Comparison of ENCODE assay signal across 1 cellular context in genomic region chrX:10633722-10634121, GRCh38.
TF ChIP-seq lines count a peak whose summit lies in the region.

No MANE protein-coding gene starts in this region.

TF ChIP-seq in HEK293, 187 proteins besides CTCF, POLR2A, EP300 and RAD21 (continued from another document):
- no peak for TF ChIP-seq ZNF146 (tag by site-specific recombination; IDR thresholded peaks at IDR 0.05)
- TF ChIP-seq ZNF398 (tag by site-specific recombination; IDR thresholded peaks at IDR 0.05) = peak; percentile 71
- TF ChIP-seq ZNF571 (tag by site-specific recombination; IDR thresholded peaks at IDR 0.05) = no peak
- peak; percentile 42 for TF ChIP-seq ZNF366 (tag by site-specific recombination; conservative IDR thresholded peaks at IDR 0.05)
- no peak for TF ChIP-seq ZNF747 (tag by site-specific recombination; IDR thresholded peaks at IDR 0.05)
- TF ChIP-seq ZNF248 (tag by site-specific recombination; IDR thresholded peaks at IDR 0.05) = no peak
- no peak for TF ChIP-seq SALL2 (tag by site-specific recombination; IDR thresholded peaks at IDR 0.05; ENCODE audit: borderline replicate concordance)
- TF ChIP-seq ZNF837 (tag by site-specific recombination; IDR thresholded peaks at IDR 0.05) = no peak
- TF ChIP-seq ZNF501 (tag by site-specific recombination; IDR thresholded peaks at IDR 0.05) = no peak
- TF ChIP-seq TRIM28 (IDR thresholded peaks at IDR 0.05; ENCODE audit: borderline replicate concordance, low read length) = peak; percentile 82; the same call in 1 of the 2 replicates
- TF ChIP-seq HIC1 (tag by site-specific recombination; IDR thresholded peaks at IDR 0.05) = 0 out of 2 replicates have a peak, but pooled peaks have one; percentile 32
- no peak for TF ChIP-seq ZNF174 (tag by site-specific recombination; IDR thresholded peaks at IDR 0.05)
- peak; percentile 31; the same call in 1 of the 2 replicates for TF ChIP-seq PRDM10 (tag by site-specific recombination; IDR thresholded peaks at IDR 0.05)
- no peak for TF ChIP-seq ZNF555 (tag by site-specific recombination; conservative IDR thresholded peaks at IDR 0.05)
- no peak for TF ChIP-seq ZNF626 (tag by site-specific recombination; IDR thresholded peaks at IDR 0.05)
- TF ChIP-seq ZNF513 (tag by site-specific recombination; IDR thresholded peaks at IDR 0.05) = no peak
- no peak for TF ChIP-seq ZNF600 (tag by site-specific recombination; IDR thresholded peaks at IDR 0.05)
- peak; percentile 29; the same call in 1 of the 2 replicates for TF ChIP-seq ZNF639 (tag by site-specific recombination; IDR thresholded peaks at IDR 0.05)
- TF ChIP-seq SP7 (tag by site-specific recombination; IDR thresholded peaks at IDR 0.05) = peak; percentile 83
- TF ChIP-seq ZSCAN18 (tag by site-specific recombination; IDR thresholded peaks at IDR 0.05) = no peak
- TF ChIP-seq ZNF660 (tag by site-specific recombination; IDR thresholded peaks at IDR 0.05) = no peak
- TF ChIP-seq ZNF354C (tag by site-specific recombination; IDR thresholded peaks at IDR 0.05; ENCODE audit: borderline replicate concordance, low read depth) = no peak
- TF ChIP-seq ZNF175 (tag by site-specific recombination; IDR thresholded peaks at IDR 0.05) = no peak
- no peak for TF ChIP-seq GLIS2 (tag by site-specific recombination; IDR thresholded peaks at IDR 0.05)
- peak; percentile 59 for TF ChIP-seq PATZ1 (tag by site-specific recombination; IDR thresholded peaks at IDR 0.05)
- no peak for TF ChIP-seq ZNF394 (tag by site-specific recombination; IDR thresholded peaks at IDR 0.05; ENCODE audit: borderline replicate concordance)
- TF ChIP-seq ZNF776 (tag by site-specific recombination; IDR thresholded peaks at IDR 0.05; ENCODE audit: borderline replicate concordance) = no peak
- peak; percentile 63; the same call in 1 of the 2 replicates for TF ChIP-seq TCF7L2 (IDR thresholded peaks at IDR 0.05; ENCODE audit: borderline replicate concordance, low read depth, low read length)
- TF ChIP-seq ZFHX2 (tag by site-specific recombination; conservative IDR thresholded peaks at IDR 0.05) = 0 out of 2 replicates have a peak, but pooled peaks have one; percentile 18
- TF ChIP-seq SETDB1 (IDR thresholded peaks at IDR 0.05; ENCODE audit: insufficient read length, low read length) = peak; percentile 9
- peak; percentile 88 for TF ChIP-seq ZNF629 (tag by site-specific recombination; IDR thresholded peaks at IDR 0.05)
- TF ChIP-seq ZBTB21 (tag by site-specific recombination; IDR thresholded peaks at IDR 0.05) = peak; percentile 78
- TF ChIP-seq FEZF1 (tag by site-specific recombination; IDR thresholded peaks at IDR 0.05) = peak; percentile 53; the same call in 1 of the 2 replicates
- no peak for TF ChIP-seq ZNF76 (tag by site-specific recombination; IDR thresholded peaks at IDR 0.05; ENCODE audit: borderline replicate concordance, low read depth)
- no peak for TF ChIP-seq ZNF426 (tag by site-specific recombination; IDR thresholded peaks at IDR 0.05)
- TF ChIP-seq ZNF518A (tag by site-specific recombination; conservative IDR thresholded peaks at IDR 0.05; ENCODE audit: low read depth) = no peak
TF ChIP-seq in HEK293: peak in this region for 19.
